Comparison of ENCODE assay signal across 1 cellular context in the genomic region with DNA sequence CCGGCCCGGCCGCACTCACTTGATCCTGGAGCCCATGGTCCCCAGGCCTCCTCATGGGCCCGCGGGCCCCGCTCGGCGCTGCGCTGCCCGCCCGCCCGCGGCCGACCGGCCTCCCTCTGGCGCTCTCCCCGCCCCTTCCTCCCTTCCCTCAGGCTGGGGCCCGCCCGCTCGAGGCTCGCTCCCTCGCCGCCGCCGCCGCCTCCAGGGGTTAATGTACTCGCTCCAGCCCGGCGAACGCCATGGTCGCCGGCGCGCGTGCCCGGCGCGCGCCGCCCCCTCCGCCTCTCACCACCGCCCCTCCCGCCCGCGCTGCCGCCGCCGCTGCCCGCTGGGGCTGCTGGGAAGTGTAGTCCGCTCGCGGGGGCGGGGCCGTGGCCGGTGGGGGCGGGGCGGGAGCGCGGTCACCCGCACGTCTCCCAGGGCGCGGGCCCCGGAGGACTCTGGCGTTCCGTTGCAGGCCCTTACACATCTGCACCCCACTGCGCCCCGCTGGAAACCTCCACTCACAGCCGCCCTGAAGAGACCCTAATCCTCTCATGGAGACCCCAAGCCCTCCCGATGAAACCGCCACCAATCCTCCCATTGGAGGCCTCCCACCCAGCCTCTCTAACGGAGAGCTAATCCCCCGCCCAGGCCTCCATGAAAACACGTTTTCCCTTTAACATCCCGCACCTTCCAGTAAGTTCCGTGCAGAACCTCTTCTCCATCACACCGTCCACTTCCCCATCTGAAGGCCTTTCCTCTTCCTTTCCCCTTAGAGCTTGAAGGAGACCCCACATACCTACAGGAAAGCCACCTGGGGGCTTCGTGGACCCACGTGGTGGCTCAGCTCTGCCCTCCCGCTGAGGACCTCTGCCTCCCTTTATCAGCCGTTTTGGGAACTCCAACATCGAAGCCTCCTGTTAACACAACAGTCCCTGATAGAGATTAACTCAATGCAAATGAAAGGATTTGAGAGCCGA.
TF ChIP-seq lines count a peak whose summit lies in the region.

A gene with protein sequence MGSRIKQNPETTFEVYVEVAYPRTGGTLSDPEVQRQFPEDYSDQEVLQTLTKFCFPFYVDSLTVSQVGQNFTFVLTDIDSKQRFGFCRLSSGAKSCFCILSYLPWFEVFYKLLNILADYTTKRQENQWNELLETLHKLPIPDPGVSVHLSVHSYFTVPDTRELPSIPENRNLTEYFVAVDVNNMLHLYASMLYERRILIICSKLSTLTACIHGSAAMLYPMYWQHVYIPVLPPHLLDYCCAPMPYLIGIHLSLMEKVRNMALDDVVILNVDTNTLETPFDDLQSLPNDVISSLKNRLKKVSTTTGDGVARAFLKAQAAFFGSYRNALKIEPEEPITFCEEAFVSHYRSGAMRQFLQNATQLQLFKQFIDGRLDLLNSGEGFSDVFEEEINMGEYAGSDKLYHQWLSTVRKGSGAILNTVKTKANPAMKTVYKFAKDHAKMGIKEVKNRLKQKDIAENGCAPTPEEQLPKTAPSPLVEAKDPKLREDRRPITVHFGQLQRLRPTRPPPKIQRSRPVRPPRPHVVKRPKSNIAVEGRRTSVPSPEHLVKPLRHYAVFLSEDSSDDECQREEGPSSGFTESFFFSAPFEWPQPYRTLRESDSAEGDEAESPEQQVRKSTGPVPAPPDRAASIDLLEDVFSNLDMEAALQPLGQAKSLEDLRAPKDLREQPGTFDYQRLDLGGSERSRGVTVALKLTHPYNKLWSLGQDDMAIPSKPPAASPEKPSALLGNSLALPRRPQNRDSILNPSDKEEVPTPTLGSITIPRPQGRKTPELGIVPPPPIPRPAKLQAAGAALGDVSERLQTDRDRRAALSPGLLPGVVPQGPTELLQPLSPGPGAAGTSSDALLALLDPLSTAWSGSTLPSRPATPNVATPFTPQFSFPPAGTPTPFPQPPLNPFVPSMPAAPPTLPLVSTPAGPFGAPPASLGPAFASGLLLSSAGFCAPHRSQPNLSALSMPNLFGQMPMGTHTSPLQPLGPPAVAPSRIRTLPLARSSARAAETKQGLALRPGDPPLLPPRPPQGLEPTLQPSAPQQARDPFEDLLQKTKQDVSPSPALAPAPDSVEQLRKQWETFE (minus strand): TSS at position 257 of the 962 bp plus-strand sequence. CDS start 221 bp downstream, at position 36.

TF ChIP-seq in K562, 482 proteins besides CTCF, POLR2A, EP300 and RAD21 (continued from another document and continues in another):
- TF ChIP-seq ZBTB7A (IDR thresholded peaks at IDR 0.05; ENCODE audit: borderline replicate concordance, control insufficient read depth, low read depth, low read length) (peak; percentile 66; the same call in 1 of the 2 replicates), MXD1 (CRISPR knock-in tag; IDR thresholded peaks at IDR 0.05; ENCODE audit: borderline replicate concordance, poor library complexity, severe bottlenecking) (no peak), MAFG (tag; conservative IDR thresholded peaks at IDR 0.05) (no peak), ZNF407 (IDR thresholded peaks at IDR 0.05; ENCODE audit: low read depth) (no peak), HNRNPUL1 (IDR thresholded peaks at IDR 0.05; ENCODE audit: low read length) (no peak), ATF1 (CRISPR knock-in tag; IDR thresholded peaks at IDR 0.05) (no peak), ATF1 (tag; IDR thresholded peaks at IDR 0.05) (peak; percentile 18; the same call in 1 of the 2 replicates), NR3C1 (CRISPR knock-in tag; IDR thresholded peaks at IDR 0.05) (no peak), SP1 (CRISPR knock-in tag; IDR thresholded peaks at IDR 0.05) (0 out of 2 replicates have a peak, but pooled peaks have one; percentile 42), SMARCA4 (IDR thresholded peaks at IDR 0.05) (no peak), ZNF766 (CRISPR knock-in tag; conservative IDR thresholded peaks at IDR 0.05) (peak; percentile 90), E2F4 (CRISPR knock-in tag; IDR thresholded peaks at IDR 0.05; ENCODE audit: low read depth) (no peak), TBL1XR1 (IDR thresholded peaks at IDR 0.05; ENCODE audit: low read length in 2 of 2) (no peak), ZNF778 (CRISPR knock-in tag; IDR thresholded peaks at IDR 0.05) (no peak), ZNF644 (tag; IDR thresholded peaks at IDR 0.05; ENCODE audit: low read depth) (peak; percentile 64; the same call in 1 of the 2 replicates), STAG1 (CRISPR knock-in tag; IDR thresholded peaks at IDR 0.05; ENCODE audit: borderline replicate concordance) (no peak), RUNX1 (IDR thresholded peaks at IDR 0.05; ENCODE audit: low read depth) (no peak), XRCC3 (IDR thresholded peaks at IDR 0.05) (no peak), ZNF75A (CRISPR knock-in tag; IDR thresholded peaks at IDR 0.05) (no peak), THAP7 (CRISPR knock-in tag; IDR thresholded peaks at IDR 0.05) (no peak), ADNP (tag; IDR thresholded peaks at IDR 0.05) (no peak), RHOXF2B (CRISPR knock-in tag; conservative IDR thresholded peaks at IDR 0.05) (no peak), GABPA (tag; conservative IDR thresholded peaks at IDR 0.05; ENCODE audit: low read depth) (peak; percentile 60), MBD1 (CRISPR knock-in tag; IDR thresholded peaks at IDR 0.05) (no peak), PTBP1 (IDR thresholded peaks at IDR 0.05; ENCODE audit: low read depth, low read length) (no peak)
- TF ChIP-seq, protein P1, sequence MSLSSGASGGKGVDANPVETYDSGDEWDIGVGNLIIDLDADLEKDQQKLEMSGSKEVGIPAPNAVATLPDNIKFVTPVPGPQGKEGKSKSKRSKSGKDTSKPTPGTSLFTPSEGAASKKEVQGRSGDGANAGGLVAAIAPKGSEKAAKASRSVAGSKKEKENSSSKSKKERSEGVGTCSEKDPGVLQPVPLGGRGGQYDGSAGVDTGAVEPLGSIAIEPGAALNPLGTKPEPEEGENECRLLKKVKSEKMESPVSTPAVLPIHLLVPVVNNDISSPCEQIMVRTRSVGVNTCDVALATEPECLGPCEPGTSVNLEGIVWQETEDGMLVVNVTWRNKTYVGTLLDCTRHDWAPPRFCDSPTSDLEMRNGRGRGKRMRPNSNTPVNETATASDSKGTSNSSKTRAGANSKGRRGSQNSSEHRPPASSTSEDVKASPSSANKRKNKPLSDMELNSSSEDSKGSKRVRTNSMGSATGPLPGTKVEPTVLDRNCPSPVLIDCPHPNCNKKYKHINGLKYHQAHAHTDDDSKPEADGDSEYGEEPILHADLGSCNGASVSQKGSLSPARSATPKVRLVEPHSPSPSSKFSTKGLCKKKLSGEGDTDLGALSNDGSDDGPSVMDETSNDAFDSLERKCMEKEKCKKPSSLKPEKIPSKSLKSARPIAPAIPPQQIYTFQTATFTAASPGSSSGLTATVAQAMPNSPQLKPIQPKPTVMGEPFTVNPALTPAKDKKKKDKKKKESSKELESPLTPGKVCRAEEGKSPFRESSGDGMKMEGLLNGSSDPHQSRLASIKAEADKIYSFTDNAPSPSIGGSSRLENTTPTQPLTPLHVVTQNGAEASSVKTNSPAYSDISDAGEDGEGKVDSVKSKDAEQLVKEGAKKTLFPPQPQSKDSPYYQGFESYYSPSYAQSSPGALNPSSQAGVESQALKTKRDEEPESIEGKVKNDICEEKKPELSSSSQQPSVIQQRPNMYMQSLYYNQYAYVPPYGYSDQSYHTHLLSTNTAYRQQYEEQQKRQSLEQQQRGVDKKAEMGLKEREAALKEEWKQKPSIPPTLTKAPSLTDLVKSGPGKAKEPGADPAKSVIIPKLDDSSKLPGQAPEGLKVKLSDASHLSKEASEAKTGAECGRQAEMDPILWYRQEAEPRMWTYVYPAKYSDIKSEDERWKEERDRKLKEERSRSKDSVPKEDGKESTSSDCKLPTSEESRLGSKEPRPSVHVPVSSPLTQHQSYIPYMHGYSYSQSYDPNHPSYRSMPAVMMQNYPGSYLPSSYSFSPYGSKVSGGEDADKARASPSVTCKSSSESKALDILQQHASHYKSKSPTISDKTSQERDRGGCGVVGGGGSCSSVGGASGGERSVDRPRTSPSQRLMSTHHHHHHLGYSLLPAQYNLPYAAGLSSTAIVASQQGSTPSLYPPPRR (CRISPR knock-in tag; IDR thresholded peaks at IDR 0.05; ENCODE audit: borderline replicate concordance), result no peak
- TF ChIP-seq, protein P2, sequence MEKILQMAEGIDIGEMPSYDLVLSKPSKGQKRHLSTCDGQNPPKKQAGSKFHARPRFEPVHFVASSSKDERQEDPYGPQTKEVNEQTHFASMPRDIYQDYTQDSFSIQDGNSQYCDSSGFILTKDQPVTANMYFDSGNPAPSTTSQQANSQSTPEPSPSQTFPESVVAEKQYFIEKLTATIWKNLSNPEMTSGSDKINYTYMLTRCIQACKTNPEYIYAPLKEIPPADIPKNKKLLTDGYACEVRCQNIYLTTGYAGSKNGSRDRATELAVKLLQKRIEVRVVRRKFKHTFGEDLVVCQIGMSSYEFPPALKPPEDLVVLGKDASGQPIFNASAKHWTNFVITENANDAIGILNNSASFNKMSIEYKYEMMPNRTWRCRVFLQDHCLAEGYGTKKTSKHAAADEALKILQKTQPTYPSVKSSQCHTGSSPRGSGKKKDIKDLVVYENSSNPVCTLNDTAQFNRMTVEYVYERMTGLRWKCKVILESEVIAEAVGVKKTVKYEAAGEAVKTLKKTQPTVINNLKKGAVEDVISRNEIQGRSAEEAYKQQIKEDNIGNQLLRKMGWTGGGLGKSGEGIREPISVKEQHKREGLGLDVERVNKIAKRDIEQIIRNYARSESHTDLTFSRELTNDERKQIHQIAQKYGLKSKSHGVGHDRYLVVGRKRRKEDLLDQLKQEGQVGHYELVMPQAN (IDR thresholded peaks at IDR 0.05; ENCODE audit: borderline replicate concordance), result no peak
